Comparison of ENCODE assay signal across 21 cellular contexts in the genomic region with DNA sequence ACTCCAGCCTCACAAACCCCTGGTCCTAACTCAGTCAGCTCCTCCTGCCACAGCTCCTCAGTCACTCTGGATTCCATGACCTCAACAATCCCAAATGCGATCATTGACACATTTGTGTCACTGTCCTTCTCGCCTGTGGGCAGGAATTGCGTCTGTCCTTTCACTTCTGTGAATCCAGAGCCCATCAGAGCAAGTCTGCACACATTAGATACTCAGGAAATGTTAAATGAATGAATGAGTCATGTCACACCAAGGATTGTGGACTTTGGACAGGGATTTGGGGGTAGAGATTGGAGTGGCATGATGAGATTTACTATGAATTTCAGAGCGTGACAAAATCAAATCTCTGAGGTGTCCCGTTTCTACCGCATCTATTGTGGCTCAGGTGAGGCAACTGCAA. TPM values are rescaled to one million over a fixed set of nuclear protein-coding genes. Genes with fewer than 3 reads are reported as not detected.
DNase-seq lines count a peak whose midpoint lies in the region; ATAC-seq and TF ChIP-seq lines count a peak whose summit lies in the region.
"Had no signal": no experiment of that assay in that cellular context is flagged by ENCODE, and none has a peak within 500 bp of the region (broad histone marks: within the 10 kb centered on the region; RNA-seq: fewer than 3 reads in every experiment).

No MANE protein-coding gene starts in this region.

- TF ChIP-seq POLR2A in vagina (IDR thresholded peaks at IDR 0.05) (no peak), erythroblast (IDR thresholded peaks at IDR 0.05; ENCODE audit: low read length) (no peak)

- peak overlapping the region; percentile 20 for H3K4me3 Mint-ChIP-seq in natural killer cell treated with Interleukin-12 subunit alpha and Interleukin-12 subunit beta and Interleukin-15 and Interleukin-18, amount 100 ng/mL, for 72 hours
- no peak overlapping the region for H3K4me3 Mint-ChIP-seq in natural killer cell
- H3K4me3 Mint-ChIP-seq: activated naive CD4-positive, alpha-beta T cell treated with anti-CD3 and anti-CD28 coated beads, Interleukin-2, amount 10 ng/mL, durations not matched to agents 7 days and 5 days; naive thymus-derived CD8-positive, alpha-beta T cell; T-cell had no signal

- ATAC-seq in natural killer cell treated with Interleukin-12 subunit alpha and Interleukin-12 subunit beta and Interleukin-15 and Interleukin-18, amount 100 ng/mL, for 72 hours, result no peak
- ATAC-seq in natural killer cell (no peak), GM19463 (IDR thresholded peaks at IDR 0.05; ENCODE audit: unreplicated experiment) (no peak)
- ATAC-seq: activated CD4-positive, CD25-positive, alpha-beta regulatory T cell treated with anti-CD3 and anti-CD28 coated beads, Interleukin-2, amount 50 U/mL, for 24 hours; naive thymus-derived CD8-positive, alpha-beta T cell; Panc1; T-cell had no signal

- CTCF ChIA-PET in RWPE1 (lab: Yijun Ruan, JAX), result no interaction called here

- intact Hi-C loops in natural killer cell (cut with micrococcal nuclease), result no loop called here
- intact Hi-C loops in vagina (cut with DNase I), result no loop called here

- peaks cover 28 to 32% of the 10 kb centered on the region in 2 donors for H3K4me1 Mint-ChIP-seq in natural killer cell treated with Interleukin-12 subunit alpha and Interleukin-12 subunit beta and Interleukin-15 and Interleukin-18, amount 100 ng/mL, for 72 hours (ENCODE audit: low read depth in 2 of 2)
- H3K4me1 Mint-ChIP-seq in natural killer cell, result peaks cover 7 to 24% of the 10 kb centered on the region in 2 donors

- no peak for TF ChIP-seq CTCF in natural killer cell (IDR thresholded peaks at IDR 0.05)
- TF ChIP-seq CTCF in RWPE1 (conservative IDR thresholded peaks at IDR 0.05; ENCODE audit: low read depth), result no peak
- no peak for TF ChIP-seq CTCF in vagina (IDR thresholded peaks at IDR 0.05)

- peak overlapping the region in 1 of 2 donors; percentile 24 for H3K27ac Mint-ChIP-seq in natural killer cell treated with Interleukin-12 subunit alpha and Interleukin-12 subunit beta and Interleukin-15 and Interleukin-18, amount 100 ng/mL, for 72 hours
- H3K27ac Mint-ChIP-seq in natural killer cell, result peak overlapping the region in 1 of 2 donors; percentile 11
- H3K27ac Mint-ChIP-seq: activated naive CD4-positive, alpha-beta T cell treated with anti-CD3 and anti-CD28 coated beads, Interleukin-2, amount 10 ng/mL, durations not matched to agents 7 days and 5 days; naive thymus-derived CD8-positive, alpha-beta T cell; T-cell had no signal

- no peaks in the 10 kb centered on the region for H3K36me3 ChIP-seq in vagina
- H3K36me3 ChIP-seq: left ventricle myocardium inferior had no signal

- POLR2A ChIA-PET in RWPE1 (lab: Yijun Ruan, JAX; ENCODE audit: low non-redundant PET), result no interaction called here

- H3K9me3 ChIP-seq in vagina, result no peaks in the 10 kb centered on the region
- H3K9me3 ChIP-seq: Caco-2, left ventricle myocardium inferior had no signal

- no peaks in the 10 kb centered on the region for H3K4me1 ChIP-seq in vagina

- H3K4me3 ChIP-seq in vagina, result no peak overlapping the region
- H3K4me3 ChIP-seq: dorsolateral prefrontal cortex, GM23248, left ventricle myocardium inferior had no signal

- H3K27me3 Mint-ChIP-seq in natural killer cell treated with Interleukin-12 subunit alpha and Interleukin-12 subunit beta and Interleukin-15 and Interleukin-18, amount 100 ng/mL, for 72 hours, result peaks cover 16 to 19% of the 10 kb centered on the region in 2 donors
- H3K27me3 Mint-ChIP-seq in natural killer cell (ENCODE audit: low read depth in 2 of 2), result peaks cover 22 to 37% of the 10 kb centered on the region in 2 donors

- H3K27ac ChIP-seq in RWPE1 (peak overlapping the region; percentile 65), vagina (no peak overlapping the region)
- H3K27ac ChIP-seq: dorsolateral prefrontal cortex, GM23248, left ventricle myocardium inferior had no signal

- no peaks in the 10 kb centered on the region for H3K27me3 ChIP-seq in vagina
- H3K27me3 ChIP-seq: dorsolateral prefrontal cortex had no signal

- no peak for DNase-seq in natural killer cell treated with Interleukin-12 subunit alpha and Interleukin-12 subunit beta and Interleukin-15 and Interleukin-18, amount 100 ng/mL, for 72 hours (ENCODE audit: low spot score)
- DNase-seq in natural killer cell, result no peak
- DNase-seq in RWPE1 (ENCODE audit: low spot score), result no peak
- peak; percentile 10 for DNase-seq in kidney glomerular epithelial cell (lab: John Stamatoyannopoulos, UW)
- peak; percentile 43 to 62 for DNase-seq in vagina (ENCODE audit: extremely low spot score in 2 of 2)
- no peak for DNase-seq in erythroblast (lab: John Stamatoyannopoulos, UW)
- DNase-seq in Kasumi-1 (lab: John Stamatoyannopoulos, UW), result no peak
- DNase-seq: activated CD8-positive, alpha-beta memory T cell treated with anti-CD3 and anti-CD28 coated beads, Interleukin-2, amount 50 U/mL, for 4 hours; activated naive CD4-positive, alpha-beta T cell treated with anti-CD3 and anti-CD28 coated beads, Interleukin-2, amount 10 ng/mL, durations not matched to agents 7 days and 5 days; dorsolateral prefrontal cortex; GM23248; left ventricle myocardium inferior; naive thymus-derived CD8-positive, alpha-beta T cell; NCI-H187 treated with DMSO at 0.1 percent for 48 hours; stimulated activated CD4-positive, alpha-beta T cell treated with anti-CD3 and anti-CD28 coated beads, Interleukin-2, amount 100 ng/mL, for 48 hours; stimulated activated CD8-positive, alpha-beta memory T cell treated with anti-CD3 and anti-CD28 coated beads, Interleukin-4, amount 100 ng/mL, for 48 hours; T-cell had no signal

- H3K9me3 Mint-ChIP-seq in natural killer cell treated with Interleukin-12 subunit alpha and Interleukin-12 subunit beta and Interleukin-15 and Interleukin-18, amount 100 ng/mL, for 72 hours, result peaks cover 4% of the 10 kb centered on the region
- H3K9me3 Mint-ChIP-seq in natural killer cell, result no peaks in the 10 kb centered on the region
- H3K9me3 Mint-ChIP-seq: activated naive CD4-positive, alpha-beta T cell treated with anti-CD3 and anti-CD28 coated beads, Interleukin-2, amount 10 ng/mL, durations not matched to agents 7 days and 5 days had no signal

- peaks cover 4% of the 10 kb centered on the region for H3K36me3 Mint-ChIP-seq in natural killer cell treated with Interleukin-12 subunit alpha and Interleukin-12 subunit beta and Interleukin-15 and Interleukin-18, amount 100 ng/mL, for 72 hours
- no peaks in the 10 kb centered on the region for H3K36me3 Mint-ChIP-seq in natural killer cell
- H3K36me3 Mint-ChIP-seq: activated naive CD4-positive, alpha-beta T cell treated with anti-CD3 and anti-CD28 coated beads, Interleukin-2, amount 10 ng/mL, durations not matched to agents 7 days and 5 days; T-cell had no signal

RNA-seq across cellular contexts. Expression of gene CLDN24, which starts 11.8 kb away (rescaled TPM):
- not detected for total RNA-seq in natural killer cell treated with Interleukin-12 subunit alpha and Interleukin-12 subunit beta and Interleukin-15 and Interleukin-18, amount 100 ng/mL, for 72 hours
- 1 to 10 TPM in 1 of 3 donors, not detected in 2; 1.3 TPM for total RNA-seq in natural killer cell
- total RNA-seq in vagina, result not detected
- total RNA-seq: Caco-2; GM23248; left ventricle myocardium inferior; naive thymus-derived CD8-positive, alpha-beta T cell; T-cell had no signal

RNA-seq across cellular contexts. Expression of gene CLDN22, which starts 13.9 kb away (rescaled TPM):
- not detected for total RNA-seq in natural killer cell treated with Interleukin-12 subunit alpha and Interleukin-12 subunit beta and Interleukin-15 and Interleukin-18, amount 100 ng/mL, for 72 hours
- under 1 TPM in 2 of 3 donors, not detected in 1; 0.25 to 0.60 TPM for total RNA-seq in natural killer cell
- total RNA-seq in vagina, result not detected
- total RNA-seq: Caco-2; dorsolateral prefrontal cortex; GM23248; left ventricle myocardium inferior; naive thymus-derived CD8-positive, alpha-beta T cell; T-cell had no signal

Comparison
In these comparisons a context has a peak if more than half of its experiments do, and no peak if none do; other contexts are left out.
1. DNase-seq: peak in kidney glomerular epithelial cell (single experiment) and vagina (2 of 2); none in natural killer cell treated with Interleukin-12 subunit alpha and Interleukin-12 subunit beta and Interleukin-15 and Interleukin-18, amount 100 ng/mL, for 72 hours (single experiment), natural killer cell (single experiment), RWPE1 (single experiment), erythroblast (0 of 2) and Kasumi-1 (0 of 2).